In the genomic region with DNA sequence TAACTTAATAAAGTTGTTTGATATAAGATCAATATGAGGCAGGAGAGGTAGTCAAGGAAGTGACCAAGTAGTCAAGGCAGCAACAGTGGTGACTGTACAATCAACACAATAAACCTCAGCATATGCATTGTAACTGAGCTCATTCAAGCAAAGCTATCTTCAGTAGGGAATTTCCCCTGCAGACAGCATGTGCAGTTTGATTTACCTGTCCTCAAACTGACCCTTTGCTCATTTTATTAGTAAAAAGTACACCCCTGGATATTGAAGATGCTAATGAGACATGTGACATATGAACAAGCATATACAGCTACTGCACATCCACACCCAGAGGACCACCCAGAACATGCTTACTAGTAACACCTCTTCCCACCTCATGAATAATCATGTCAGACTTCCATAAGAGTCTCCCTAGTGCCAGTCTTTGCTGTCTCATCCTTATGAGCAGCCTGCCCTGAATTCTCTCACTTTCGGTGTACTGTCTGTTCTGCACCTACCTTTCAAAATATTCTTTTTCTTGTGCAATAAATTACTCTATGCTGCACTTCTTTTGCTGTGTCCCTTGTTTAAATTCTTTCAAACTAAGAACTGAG, we compare ENCODE assay signal across 9 cellular contexts. TPM values are rescaled to one million over a fixed set of nuclear protein-coding genes. Genes with fewer than 3 reads are reported as not detected.
DNase-seq lines count a peak whose midpoint lies in the region; ATAC-seq and TF ChIP-seq lines count a peak whose summit lies in the region.
"Had no signal": no experiment of that assay in that cellular context is flagged by ENCODE, and none has a peak within 500 bp of the region (broad histone marks: within the 10 kb centered on the region; RNA-seq: fewer than 3 reads in every experiment).

No MANE protein-coding gene starts in this region.

- intact Hi-C loops in left colon (cut with DNase I, micrococcal nuclease): no loop called here
- intact Hi-C loops in left ventricle myocardium superior (cut with micrococcal nuclease): no loop called here

- no peak for TF ChIP-seq CTCF in HEK293 (tag by site-specific recombination; IDR thresholded peaks at IDR 0.05)

- H3K27me3 ChIP-seq in H7 (ENCODE audit: control insufficient read depth, insufficient read depth, low read length): no peaks in the 10 kb centered on the region; the same call in 1 of the 2 replicates

- H3K9me3 Mint-ChIP-seq in T-cell: no peaks in the 10 kb centered on the region
- H3K9me3 Mint-ChIP-seq: activated naive CD8-positive, alpha-beta T cell treated with anti-CD3 and anti-CD28 coated beads for 36 hours had no signal

- H3K9me3 ChIP-seq in HEK293 (ENCODE audit: control insufficient read depth, insufficient read depth, low read depth, low read length): no peaks in the 10 kb centered on the region

- no peaks in the 10 kb centered on the region for H3K4me1 ChIP-seq in HEK293 (ENCODE audit: control insufficient read depth, insufficient read depth, low read length)

- POLR2A ChIA-PET in HEK293 (lab: Yijun Ruan, JAX) (interaction anchor here (0.8 to 1.4 kb wide), 2 partner anchors 34 to 52 kb away, joined by 4 read pairs; a partner anchor contains a TSS), T-cell (lab: Charles Lee) (no interaction called here)

- H3K27ac ChIP-seq in HEK293 (ENCODE audit: extremely low read depth, low read depth, low read length): no peak overlapping the region

- no peak overlapping the region for H3K27ac Mint-ChIP-seq in T-cell
- H3K27ac Mint-ChIP-seq: activated naive CD8-positive, alpha-beta T cell treated with anti-CD3 and anti-CD28 coated beads for 36 hours had no signal

- H3K4me3 Mint-ChIP-seq in T-cell: no peak overlapping the region
- H3K4me3 Mint-ChIP-seq: activated naive CD8-positive, alpha-beta T cell treated with anti-CD3 and anti-CD28 coated beads for 36 hours had no signal

- peaks cover 4 to 10% of the 10 kb centered on the region in 2 donors for H3K27me3 Mint-ChIP-seq in T-cell
- H3K27me3 Mint-ChIP-seq: activated naive CD8-positive, alpha-beta T cell treated with anti-CD3 and anti-CD28 coated beads for 36 hours had no signal

- DNase-seq in NCI-H226 (peak; percentile 59), left colon (no peak), T-cell (no peak), H7 (no peak), left ventricle myocardium superior (no peak)
- DNase-seq: activated naive CD8-positive, alpha-beta T cell treated with anti-CD3 and anti-CD28 coated beads for 36 hours; NCI-H1930 had no signal

- ATAC-seq in GM18502 (IDR thresholded peaks at IDR 0.05; ENCODE audit: poor library complexity, unreplicated experiment) (peak; percentile 69), left colon (peak; percentile 78), T-cell (replicated peaks in 1 of 4) (no peak), left ventricle myocardium superior (no peak)

- no peaks in the 10 kb centered on the region for H3K36me3 ChIP-seq in HEK293 (ENCODE audit: control insufficient read depth in 2 of 2, insufficient read depth in 1 of 2, low read length in 2 of 2)
- H3K36me3 ChIP-seq in H7 (replicated peaks; ENCODE audit: control insufficient read depth, insufficient read depth, low read length): no peaks in the 10 kb centered on the region

- H3K36me3 Mint-ChIP-seq in T-cell: no peaks in the 10 kb centered on the region
- H3K36me3 Mint-ChIP-seq: activated naive CD8-positive, alpha-beta T cell treated with anti-CD3 and anti-CD28 coated beads for 36 hours had no signal

- CTCF ChIA-PET in HEK293 (lab: Yijun Ruan, JAX) (interaction anchor here (0.6 to 1.2 kb wide), 2 partner anchors 14 to 181 kb away, joined by 3 read pairs; no protein-coding TSS in a partner anchor), T-cell (lab: Charles Lee) (interaction anchor here in 1 of 2 donors (0.5 kb wide), 1 partner anchor 163 kb away, joined by 3 read pairs; no protein-coding TSS in a partner anchor)

- H3K4me3 ChIP-seq in HEK293 (ENCODE audit: low read depth, low read length): no peak overlapping the region
- no peak overlapping the region for H3K4me3 ChIP-seq in H7 (ENCODE audit: insufficient read depth, low read depth, low read length)

- H3K4me1 Mint-ChIP-seq in T-cell: no peaks in the 10 kb centered on the region

TF ChIP-seq in HEK293, 187 proteins besides CTCF, POLR2A, EP300 and RAD21:
- TF ChIP-seq, protein P1, sequence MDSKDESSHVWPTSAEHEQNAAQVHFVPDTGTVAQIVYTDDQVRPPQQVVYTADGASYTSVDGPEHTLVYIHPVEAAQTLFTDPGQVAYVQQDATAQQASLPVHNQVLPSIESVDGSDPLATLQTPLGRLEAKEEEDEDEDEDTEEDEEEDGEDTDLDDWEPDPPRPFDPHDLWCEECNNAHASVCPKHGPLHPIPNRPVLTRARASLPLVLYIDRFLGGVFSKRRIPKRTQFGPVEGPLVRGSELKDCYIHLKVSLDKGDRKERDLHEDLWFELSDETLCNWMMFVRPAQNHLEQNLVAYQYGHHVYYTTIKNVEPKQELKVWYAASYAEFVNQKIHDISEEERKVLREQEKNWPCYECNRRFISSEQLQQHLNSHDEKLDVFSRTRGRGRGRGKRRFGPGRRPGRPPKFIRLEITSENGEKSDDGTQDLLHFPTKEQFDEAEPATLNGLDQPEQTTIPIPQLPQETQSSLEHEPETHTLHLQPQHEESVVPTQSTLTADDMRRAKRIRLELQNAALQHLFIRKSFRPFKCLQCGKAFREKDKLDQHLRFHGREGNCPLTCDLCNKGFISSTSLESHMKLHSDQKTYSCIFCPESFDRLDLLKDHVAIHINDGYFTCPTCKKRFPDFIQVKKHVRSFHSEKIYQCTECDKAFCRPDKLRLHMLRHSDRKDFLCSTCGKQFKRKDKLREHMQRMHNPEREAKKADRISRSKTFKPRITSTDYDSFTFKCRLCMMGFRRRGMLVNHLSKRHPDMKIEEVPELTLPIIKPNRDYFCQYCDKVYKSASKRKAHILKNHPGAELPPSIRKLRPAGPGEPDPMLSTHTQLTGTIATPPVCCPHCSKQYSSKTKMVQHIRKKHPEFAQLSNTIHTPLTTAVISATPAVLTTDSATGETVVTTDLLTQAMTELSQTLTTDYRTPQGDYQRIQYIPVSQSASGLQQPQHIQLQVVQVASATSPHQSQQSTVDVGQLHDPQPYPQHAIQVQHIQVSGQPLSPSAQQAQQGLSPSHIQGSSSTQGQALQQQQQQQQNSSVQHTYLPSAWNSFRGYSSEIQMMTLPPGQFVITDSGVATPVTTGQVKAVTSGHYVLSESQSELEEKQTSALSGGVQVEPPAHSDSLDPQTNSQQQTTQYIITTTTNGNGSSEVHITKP (tag by site-specific recombination; IDR thresholded peaks at IDR 0.05): peak; percentile 57
- TF ChIP-seq ZNF157 (tag by site-specific recombination; IDR thresholded peaks at IDR 0.05): no peak

RNA-seq across cellular contexts. Expression of a gene that starts 15.3 kb away (rescaled TPM):
- total RNA-seq in left colon: 1 to 10 TPM in 1 of 2 donors, under 1 TPM in 1; 0.49 to 1.7 TPM
- total RNA-seq in T-cell: 1 to 10 TPM; 5.0 to 9.5 (median 7.5) TPM
- 0.83 and 1.6 TPM in 2 replicates for total RNA-seq in H7 (2014; rRNA removed; shearing (Covaris generic))
- 0.79 TPM for total RNA-seq in left ventricle myocardium superior

RNA-seq across cellular contexts. Expression of a gene that starts 15.4 kb away (rescaled TPM):
- 1 to 10 TPM; 2.8 to 5.4 TPM for total RNA-seq in left colon
- total RNA-seq in T-cell: 10 to 100 TPM; 31.4 to 46.8 (median 45.4) TPM
- total RNA-seq in H7 (2014; rRNA removed; shearing (Covaris generic)): 38.0 and 55.5 TPM in 2 replicates
- total RNA-seq in left ventricle myocardium superior: 4.4 TPM

RNA-seq across cellular contexts. Expression of a gene that starts 26.0 kb away (rescaled TPM):
- total RNA-seq in left colon: 100 to 1,000 TPM in 1 of 2 donors, 10 to 100 TPM in 1; 94.6 to 114 TPM
- total RNA-seq in T-cell: 100 to 1,000 TPM in 3 of 5 donors, 10 to 100 TPM in 2; 81.9 to 124 (median 117) TPM
- 100 and 105 TPM in 2 replicates for total RNA-seq in H7 (2014; rRNA removed; shearing (Covaris generic))
- total RNA-seq in left ventricle myocardium superior: 177 TPM

RNA-seq across cellular contexts. Expression of a gene that starts 35.6 kb away (rescaled TPM):
- total RNA-seq in left colon (10 to 100 TPM; 47.6 to 51.9 TPM), T-cell (1 to 10 TPM in 1 of 5 donors, under 1 TPM in 3, not detected in 1; 0.93 to 1.7 (median 0.96) TPM), left ventricle myocardium superior (21.4 TPM)
- total RNA-seq in H7 (2014; rRNA removed; shearing (Covaris generic)): 93.4 and 107 TPM in 2 replicates

RNA-seq across cellular contexts. Expression of a gene that starts 48.8 kb away (rescaled TPM):
- 10 to 100 TPM; 26.6 to 27.7 TPM for total RNA-seq in left colon
- 10 to 100 TPM; 44.5 to 70.8 (median 68.4) TPM for total RNA-seq in T-cell
- 9.6 and 11.3 TPM in 2 replicates for total RNA-seq in H7 (2014; rRNA removed; shearing (Covaris generic))
- 16.4 TPM for total RNA-seq in left ventricle myocardium superior

Comparison
In these comparisons a context has a peak if more than half of its experiments do, and no peak if none do; other contexts are left out.
1. ATAC-seq: peak in GM18502 (single experiment) and left colon (single experiment); none in T-cell (0 of 4) and left ventricle myocardium superior (single experiment).